Comparison of ENCODE assay signal across 15 cellular contexts in genomic region chr14:100556936-100557505, GRCh38. TPM values are rescaled to one million over a fixed set of nuclear protein-coding genes. Genes with fewer than 3 reads are reported as not detected.
"Had no signal": no experiment of that assay in that cellular context is flagged by ENCODE, and none has a peak within 500 bp of the region (broad histone marks: within the 10 kb centered on the region; RNA-seq: fewer than 3 reads in every experiment).

No MANE protein-coding gene starts in this region.

- H3K27me3 ChIP-seq: ascending aorta had no signal

- H3K4me3 ChIP-seq: ascending aorta, coronary artery, heart left ventricle, prostate gland, tibial artery had no signal

- DNase-seq: activated CD4-positive, alpha-beta T cell treated with anti-CD3 and anti-CD28 coated beads for 1 hour; activated CD8-positive, alpha-beta memory T cell treated with anti-CD3 and anti-CD28 coated beads for 24 hours; activated CD8-positive, alpha-beta memory T cell treated with anti-CD3 and anti-CD28 coated beads, Interleukin-2, amount 50 U/mL, for 4 hours; activated T-cell treated with anti-CD3 and anti-CD28 coated beads, Interleukin-2, amount 50 U/mL, for 24 hours; naive thymus-derived CD8-positive, alpha-beta T cell; stimulated activated CD4-positive, alpha-beta T cell treated with anti-CD3 and anti-CD28 coated beads, Interleukin-12 subunit alpha, Interleukin-12 subunit beta, amount 100 ng/mL, for 4 hours; stimulated activated naive CD8-positive, alpha-beta T cell treated with anti-CD3 and anti-CD28 coated beads, Interleukin-15, amount 100 ng/mL, for 72 hours; T-helper 9 cell had no signal

- H3K36me3 ChIP-seq: ascending aorta, heart left ventricle, prostate gland, tibial artery had no signal

- H3K9me3 ChIP-seq: ascending aorta, heart left ventricle, prostate gland, tibial artery had no signal

- H3K27ac ChIP-seq: ascending aorta, coronary artery, heart left ventricle, prostate gland, tibial artery had no signal

- H3K4me1 ChIP-seq: ascending aorta, prostate gland had no signal

- ATAC-seq: activated T-helper 17 cell treated with anti-CD3 and anti-CD28 coated beads, Interleukin-2, amount 50 U/mL, for 72 hours; naive thymus-derived CD8-positive, alpha-beta T cell; stimulated activated naive CD8-positive, alpha-beta T cell treated with anti-CD3 and anti-CD28 coated beads, Interleukin-15, amount 100 ng/mL, for 72 hours had no signal

RNA-seq across cellular contexts. Expression of gene BEGAIN, which starts 30.2 kb away (rescaled TPM):
- total RNA-seq: fibroblast of villous mesenchyme had no signal
